ENCODE assay signal across 22 cellular contexts in genomic region chrX:9957743-9958142, GRCh38. TPM values are rescaled to one million over a fixed set of nuclear protein-coding genes. Genes with fewer than 3 reads are reported as not detected.
DNase-seq lines count a peak whose midpoint lies in the region; FAIRE-seq and TF ChIP-seq lines count a peak whose summit lies in the region.
"Had no signal": no experiment of that assay in that cellular context is flagged by ENCODE, and none has a peak within 500 bp of the region (broad histone marks: within the 10 kb centered on the region; RNA-seq: fewer than 3 reads in every experiment).

No MANE protein-coding gene starts in this region.

- no peak for FAIRE-seq in GM12891 (lab: Jason Lieb, UNC)
- FAIRE-seq: GM19239 had no signal

- H3K27ac ChIP-seq in OCI-LY3 (ENCODE audit: low read length) (no peak overlapping the region), neural progenitor cell (no peak overlapping the region), coronary artery (no peak overlapping the region)
- H3K27ac ChIP-seq: PC-9 had no signal

- H3F3A ChIP-seq in neural progenitor cell (ENCODE audit: low read depth) = no peaks in the 10 kb centered on the region

- peaks cover 29% of the 10 kb centered on the region for H3K4me1 ChIP-seq in OCI-LY3 (ENCODE audit: low read length)
- no peaks in the 10 kb centered on the region for H3K4me1 ChIP-seq in neural progenitor cell
- H3K4me1 ChIP-seq: BE2C had no signal

- TF ChIP-seq POLR2A in GM12891 (IDR thresholded peaks at IDR 0.05; ENCODE audit: low read depth, low read length) = no peak

- peak overlapping the region; percentile 50 for H3K4me3 ChIP-seq in OCI-LY3 (ENCODE audit: low read length)
- H3K4me3 ChIP-seq in neural progenitor cell = no peak overlapping the region
- H3K4me3 ChIP-seq in coronary artery = no peak overlapping the region
- H3K4me3 ChIP-seq: PC-9 had no signal

- no peak overlapping the region for H2AFZ ChIP-seq in OCI-LY3 (ENCODE audit: low read depth, low read length)
- H2AFZ ChIP-seq in neural progenitor cell (replicated peaks) = no peak overlapping the region
- H2AFZ ChIP-seq: PC-9 had no signal

- no peak overlapping the region for H3K27ac Mint-ChIP-seq in neural progenitor cell
- H3K27ac Mint-ChIP-seq: CD4-positive, alpha-beta memory T cell had no signal

- DNase-seq in GM13977 (ENCODE audit: low spot score) (no peak), KBM-7 (peak; percentile 54), neural progenitor cell (ENCODE audit: low spot score) (no peak), G401 (ENCODE audit: low spot score) (no peak), GM12891 (ENCODE audit: insufficient read length, low spot score) (no peak), coronary artery (ENCODE audit: low spot score) (no peak), kidney tubule cell (ENCODE audit: low spot score) (no peak)
- DNase-seq: BE2C; Calu3; CD4-positive, alpha-beta memory T cell; DMS53; H7; NCI-H1436; NCI-H2029 treated with DMSO at 0.1 percent for 48 hours; NCI-H2171 treated with DMSO at 0.1 percent for 48 hours; NCI-H510A treated with DMSO at 0.1 percent for 48 hours; PC-9; T-helper 1 cell had no signal

- H3K27me3 Mint-ChIP-seq in neural progenitor cell (ENCODE audit: insufficient read depth, low read depth) = no peaks in the 10 kb centered on the region

- peak overlapping the region; percentile 59 for H3K4me2 ChIP-seq in OCI-LY3 (ENCODE audit: low read length)
- H3K4me2 ChIP-seq in neural progenitor cell = no peak overlapping the region
- H3K4me2 ChIP-seq: PC-9 had no signal

- H3K27me3 ChIP-seq in OCI-LY3 (ENCODE audit: low read depth, low read length) (0 out of 2 replicates have a peak, but pooled peaks cover 8% of the 10 kb centered on the region), neural progenitor cell (no peaks in the 10 kb centered on the region)
- H3K27me3 ChIP-seq: BE2C had no signal

- peaks cover 15% of the 10 kb centered on the region for H3K9me3 Mint-ChIP-seq in neural progenitor cell

- H3K36me3 ChIP-seq in OCI-LY3 (replicated peaks; ENCODE audit: low read depth, low read length) = peaks cover 3% of the 10 kb centered on the region
- no peaks in the 10 kb centered on the region for H3K36me3 ChIP-seq in neural progenitor cell
- H3K36me3 ChIP-seq: BE2C had no signal

- no peaks in the 10 kb centered on the region for H3K4me1 Mint-ChIP-seq in neural progenitor cell

- H3K9ac ChIP-seq in OCI-LY3 (ENCODE audit: low read length) (no peak overlapping the region), neural progenitor cell (no peak overlapping the region)

- H3K79me2 ChIP-seq in OCI-LY3 (ENCODE audit: low read length) (no peaks in the 10 kb centered on the region), neural progenitor cell (ENCODE audit: low read depth) (no peaks in the 10 kb centered on the region)

- TF ChIP-seq CTCF in GM13977 (IDR thresholded peaks at IDR 0.05; ENCODE audit: extremely low read depth, insufficient read depth, missing control alignments) (peak; percentile 36), OCI-LY3 (IDR thresholded peaks at IDR 0.05; ENCODE audit: low read depth, low read length) (no peak), neural progenitor cell (IDR thresholded peaks at IDR 0.05) (peak; percentile 5), coronary artery (IDR thresholded peaks at IDR 0.05) (no peak)

- H3K4me3 Mint-ChIP-seq in neural progenitor cell = no peak overlapping the region
- H3K4me3 Mint-ChIP-seq: CD4-positive, alpha-beta memory T cell had no signal

- in situ Hi-C loops in GM13977 (cut with MboI; ENCODE audit: low pct_unique_long_range_greater_than_20kb, low sequenced_read_pairs, unreplicated experiment) (no loop called here), KBM-7 (cut with MboI; ENCODE audit: low pct_unique_long_range_greater_than_20kb, low sequenced_read_pairs) (no loop called here), G401 (cut with HindIII; ENCODE audit: low sequenced_read_pairs) (no loop called here)

- H3K9me3 ChIP-seq in OCI-LY3 (ENCODE audit: insufficient read depth, low read length) (peaks cover 8% of the 10 kb centered on the region; the same call in 1 of the 2 replicates), neural progenitor cell (ENCODE audit: low read depth) (no peaks in the 10 kb centered on the region)
- H3K9me3 ChIP-seq: BE2C had no signal

- H4K20me1 ChIP-seq in OCI-LY3 (ENCODE audit: insufficient read depth, low read length) (no peaks in the 10 kb centered on the region), neural progenitor cell (ENCODE audit: low read depth) (no peaks in the 10 kb centered on the region)

- H3K36me3 Mint-ChIP-seq in neural progenitor cell = peaks cover 5% of the 10 kb centered on the region
- H3K36me3 Mint-ChIP-seq: CD4-positive, alpha-beta memory T cell had no signal

TF ChIP-seq in GM12891, 5 proteins besides CTCF, POLR2A, EP300 and RAD21:
- no peak for TF ChIP-seq POLR2AphosphoS5 (IDR thresholded peaks at IDR 0.05; ENCODE audit: low read depth, low read length)
- TF ChIP-seq SPI1 (IDR thresholded peaks at IDR 0.05; ENCODE audit: low read depth, low read length) = no peak
- TF ChIP-seq POU2F2 (IDR thresholded peaks at IDR 0.05; ENCODE audit: low read depth, low read length) = no peak
- no peak for TF ChIP-seq TAF1 (IDR thresholded peaks at IDR 0.05; ENCODE audit: low read depth, low read length)
- no peak for TF ChIP-seq PAX5 (IDR thresholded peaks at IDR 0.05; ENCODE audit: insufficient read depth, low read length, severe bottlenecking)
TF ChIP-seq in GM12891: peak in this region for 0.

RNA-seq across cellular contexts. Expression of gene CLDN34, which starts 9.4 kb away (rescaled TPM):
- total RNA-seq in neural progenitor cell (ENCODE audit: low replicate concordance) = 0.37 TPM in 1 of 2 replicates, not detected in the other
- not detected in 2 replicates for total RNA-seq in G401 (2014; rRNA removed; shearing (Covaris generic))
- polyA plus RNA-seq in GM12891 (2012; ENCODE audit: low read depth, missing spikeins) = not detected
- total RNA-seq: CD4-positive, alpha-beta memory T cell; H7; LHCN-M2; PC-9; SK-MEL-5 had no signal
- polyA plus RNA-seq: CD4-positive, alpha-beta memory T cell had no signal

Comparison
In these comparisons a context has a peak if more than half of its experiments do, and no peak if none do; other contexts are left out.
1. CTCF ChIP-seq: peak in GM13977 (single experiment) and neural progenitor cell (single experiment); none in OCI-LY3 (single experiment) and coronary artery (single experiment).